21 cellular contexts compared by ENCODE assay signal in genomic region chr11:196786-197731, GRCh38. TPM values are rescaled to one million over a fixed set of nuclear protein-coding genes. Genes with fewer than 3 reads are reported as not detected.
DNase-seq lines count a peak whose midpoint lies in the region; ATAC-seq and TF ChIP-seq lines count a peak whose summit lies in the region.
"Had no signal": no experiment of that assay in that cellular context is flagged by ENCODE, and none has a peak within 500 bp of the region (broad histone marks: within the 10 kb centered on the region; RNA-seq: fewer than 3 reads in every experiment).

No MANE protein-coding gene starts in this region.

- H3K4ac ChIP-seq in IMR-90 (ENCODE audit: low read depth, low read length) = no peak overlapping the region

- H3K14ac ChIP-seq in IMR-90 (replicated peaks; ENCODE audit: low read depth, low read length) = no peak overlapping the region

- peaks cover 1% of the 10 kb centered on the region for H3K9me3 Mint-ChIP-seq in endodermal cell

- TF ChIP-seq POLR2A in IMR-90 (IDR thresholded peaks at IDR 0.05; ENCODE audit: low read depth, low read length) = no peak
- no peak for TF ChIP-seq POLR2A in ovary (IDR thresholded peaks at IDR 0.05)

- no peak overlapping the region for H4K8ac ChIP-seq in IMR-90 (ENCODE audit: low read depth in 2 of 2, low read length in 2 of 2)

- POLR2A ChIA-PET in IMR-90 (lab: Charles Lee; ENCODE audit: unreplicated experiment) = no interaction called here

- no peak; the same call in 1 of the 2 replicates for ATAC-seq in IMR-90 (ENCODE audit: low read depth)
- ATAC-seq in GM21423 (IDR thresholded peaks at IDR 0.05; ENCODE audit: unreplicated experiment) = no peak
- ATAC-seq: body of pancreas had no signal

- intact Hi-C loops in IMR-90 (cut with micrococcal nuclease) = no loop called here
- intact Hi-C loops in ovary (cut with DNase I) = no loop called here

- H3K9me3 ChIP-seq in IMR-90 (ENCODE audit: control insufficient read depth, insufficient read depth, low read length) (no peaks in the 10 kb centered on the region), endodermal cell (ENCODE audit: control insufficient read depth, low read length) (no peaks in the 10 kb centered on the region), ovary (no peaks in the 10 kb centered on the region)
- H3K9me3 ChIP-seq: A549, body of pancreas, upper lobe of left lung had no signal

- no TSS peak for BruUV-seq in IMR-90 (replicated peaks; lab: Mats Ljungman, UMichigan)

- no peak overlapping the region for H3K27ac ChIP-seq in IMR-90 (ENCODE audit: insufficient read depth, low read length)
- H3K27ac ChIP-seq in endodermal cell (ENCODE audit: low read depth, low read length) = no peak overlapping the region
- no peak overlapping the region for H3K27ac ChIP-seq in ovary
- H3K27ac ChIP-seq: A549, body of pancreas, upper lobe of left lung had no signal

- peaks cover 2% of the 10 kb centered on the region for H3K4me1 Mint-ChIP-seq in endodermal cell

- no peak overlapping the region for H2BK20ac ChIP-seq in IMR-90 (ENCODE audit: low read depth, low read length)

- no peak overlapping the region for H3K9ac ChIP-seq in IMR-90 (ENCODE audit: low read depth, low read length)
- H3K9ac ChIP-seq in endodermal cell (ENCODE audit: extremely low read depth, low read length, poor library complexity, severe bottlenecking) = no peak overlapping the region

- H2BK5ac ChIP-seq in IMR-90 (ENCODE audit: low read depth, low read length, poor library complexity, severe bottlenecking) = no peak overlapping the region

- peak overlapping the region; percentile 28 for H2AK9ac ChIP-seq in IMR-90 (replicated peaks; ENCODE audit: low read depth, low read length, poor library complexity)

- no peak overlapping the region for H3K23ac ChIP-seq in IMR-90 (ENCODE audit: low read depth, low read length)

- TF ChIP-seq CTCF in IMR-90 (conservative IDR thresholded peaks at IDR 0.05; ENCODE audit: low read depth, low read length) (no peak), endodermal cell (conservative IDR thresholded peaks at IDR 0.05) (no peak), ovary (IDR thresholded peaks at IDR 0.05) (no peak)

- no peak overlapping the region for H3K4me2 ChIP-seq in IMR-90 (ENCODE audit: low read depth, low read length)
- H3K4me2 ChIP-seq: A549 had no signal

- no peak overlapping the region for H4K5ac ChIP-seq in IMR-90 (ENCODE audit: low read depth, low read length)

- H4K20me1 ChIP-seq in IMR-90 (ENCODE audit: insufficient read depth, low read length) = peaks cover 12% of the 10 kb centered on the region

- H3K27ac Mint-ChIP-seq in endodermal cell = no peak overlapping the region

- DNase-seq in activated CD4-positive, alpha-beta T cell treated with anti-CD3 and anti-CD28 coated beads for 48 hours = peak; percentile 2
- no peak for DNase-seq in activated CD4-positive, alpha-beta T cell treated with anti-CD3 and anti-CD28 coated beads, Interleukin-2, amount 50 U/mL, for 48 hours
- DNase-seq in IMR-90 (no peak), endodermal cell (peak; percentile 35), ovary (peak in 3 of 5 donors; percentile 18 to 30 (median 28)), NCI-H1092 (lab: John Stamatoyannopoulos, UW) (no peak), HuH-7.5 (ENCODE audit: low spot score) (no peak)
- DNase-seq: H7, NCI-H2029, NCI-H510A treated with DMSO at 0.1 percent for 48 hours, nucleus accumbens had no signal

- in situ Hi-C loops in IMR-90 (cut with MboI; ENCODE audit: low sequenced_read_pairs) = no loop called here

- H2BK15ac ChIP-seq in IMR-90 (ENCODE audit: low read depth, low read length) = no peak overlapping the region

- H2AK5ac ChIP-seq in IMR-90 (ENCODE audit: low read depth, low read length) = no peak overlapping the region

- peaks cover 14% of the 10 kb centered on the region; the same call in 1 of the 2 replicates for H3K36me3 ChIP-seq in IMR-90 (ENCODE audit: control insufficient read depth, insufficient read depth, low read length)
- peaks cover 9% of the 10 kb centered on the region for H3K36me3 ChIP-seq in endodermal cell (ENCODE audit: control insufficient read depth, insufficient read depth, low read length)
- H3K36me3 ChIP-seq in ovary = no peaks in the 10 kb centered on the region

- H3K27me3 Mint-ChIP-seq in endodermal cell (ENCODE audit: insufficient read depth) = peaks cover 2% of the 10 kb centered on the region

- 85% methylated on average over 4 of the region's 23 CpGs; no CpG with 5 or more reads in 1 of the 2 experiments for WGBS in IMR-90 (ENCODE audit: extremely low coverage in 2 of 2, insufficient read length in 1 of 2), 2 experiments
- 93 to 96% methylated on average over 13 to 23 of the region's 23 CpGs for WGBS in endodermal cell (ENCODE audit: insufficient coverage in 1 of 2, insufficient read length in 1 of 2), 2 experiments
- WGBS in ovary, 3 donors = 73 to 85% (median 74%) methylated on average over 21 to 23 of the region's 23 CpGs

- TF ChIP-seq RAD21 in IMR-90 (IDR thresholded peaks at IDR 0.05; ENCODE audit: low read length) = no peak

- no peak overlapping the region for H2AFZ ChIP-seq in IMR-90 (replicated peaks; ENCODE audit: low read length, poor library complexity)

- no peaks in the 10 kb centered on the region for H3K27me3 ChIP-seq in IMR-90 (ENCODE audit: control insufficient read depth, insufficient read depth, low read length)
- no peaks in the 10 kb centered on the region for H3K27me3 ChIP-seq in endodermal cell (ENCODE audit: control insufficient read depth, insufficient read depth, low read length, poor library complexity, severe bottlenecking)
- H3K27me3 ChIP-seq in ovary = no peaks in the 10 kb centered on the region
- H3K27me3 ChIP-seq: body of pancreas, upper lobe of left lung had no signal

- H3K9me1 ChIP-seq in IMR-90 (ENCODE audit: insufficient read depth, low read length) = peaks cover 7% of the 10 kb centered on the region; the same call in 1 of the 2 replicates

- H3K4me1 ChIP-seq in IMR-90 (ENCODE audit: control insufficient read depth, insufficient read depth, low read length) (no peaks in the 10 kb centered on the region), endodermal cell (ENCODE audit: control insufficient read depth, insufficient read depth, low read length) (peaks cover 4% of the 10 kb centered on the region), ovary (ENCODE audit: insufficient read depth) (no peaks in the 10 kb centered on the region)
- H3K4me1 ChIP-seq: A549 had no signal

- H3K18ac ChIP-seq in IMR-90 (ENCODE audit: low read depth, low read length) = no peak overlapping the region

- H2BK120ac ChIP-seq in IMR-90 (ENCODE audit: low read depth, low read length) = no peak overlapping the region

- dilution Hi-C loops in IMR-90 (cut with HindIII; ENCODE audit: low sequenced_read_pairs, unreplicated experiment) = no loop called here

- no peak overlapping the region for H3K4me3 Mint-ChIP-seq in endodermal cell

- H3K79me1 ChIP-seq in IMR-90 (ENCODE audit: low read depth in 1 of 2, low read length in 2 of 2) = peaks cover 0 to 18% of the 10 kb centered on the region in 2 experiments; a peak in 2 of 4 replicates

- CTCF ChIA-PET in IMR-90 (lab: Yijun Ruan, JAX) = no interaction called here

- H3K4me3 ChIP-seq in IMR-90 (ENCODE audit: insufficient read depth, low read depth, low read length) (no peak overlapping the region), endodermal cell (ENCODE audit: low read length) (no peak overlapping the region), ovary (no peak overlapping the region)
- H3K4me3 ChIP-seq: A549, body of pancreas, upper lobe of left lung had no signal

- no peak overlapping the region for H3K56ac ChIP-seq in IMR-90 (ENCODE audit: extremely low read depth, insufficient read depth, low read length)

- H3K36me3 Mint-ChIP-seq in endodermal cell (ENCODE audit: low read depth) = peaks cover 10% of the 10 kb centered on the region

- no peak for TF ChIP-seq EP300 in ovary (IDR thresholded peaks at IDR 0.05)

- no peak overlapping the region for H4K91ac ChIP-seq in IMR-90 (ENCODE audit: insufficient read depth, low read depth, low read length)

RNA-seq across cellular contexts. Expression of gene SCGB1C1, which starts 4.2 kb away (rescaled TPM):
- total RNA-seq in IMR-90 (2012; rRNA removed) (not detected in 2 replicates), endodermal cell (not detected), ovary (not detected)
- polyA plus RNA-seq in IMR-90 (2012; rRNA removed) (not detected in 2 replicates), ovary (not detected)
- not detected in 2 replicates for polyA plus RNA-seq in IMR-90 (2012; cell fraction: cytosol; rRNA removed)
- polyA plus RNA-seq in IMR-90 (2012; cell fraction: nucleus; rRNA removed; ENCODE audit: low replicate concordance) = not detected in 2 replicates
- not detected for polyA plus RNA-seq in endodermal cell (2013, experiment 1 of 2)
- not detected for polyA plus RNA-seq in endodermal cell (2013, experiment 2 of 2)
- total RNA-seq: activated CD8-positive, alpha-beta memory T cell treated with anti-CD3 and anti-CD28 coated beads for 36 hours; body of pancreas; H7; HT1080; MCF 10A; mucosa of gallbladder; SK-MEL-5; skeletal muscle tissue; upper lobe of left lung had no signal
- polyA plus RNA-seq: A549 had no signal

RNA-seq across cellular contexts. Expression of gene BET1L, which starts 10.1 kb away (rescaled TPM):
- 10.0 and 10.8 TPM in 2 replicates for total RNA-seq in IMR-90 (2012; rRNA removed)
- 82.8 and 90.7 TPM in 2 replicates for polyA plus RNA-seq in IMR-90 (2012; rRNA removed)
- polyA plus RNA-seq in IMR-90 (2012; cell fraction: cytosol; rRNA removed) = 51.9 and 97.3 TPM in 2 replicates
- 132 and 169 TPM in 2 replicates for polyA plus RNA-seq in IMR-90 (2012; cell fraction: nucleus; rRNA removed; ENCODE audit: low replicate concordance)
- total RNA-seq in endodermal cell = 10 to 100 TPM; 47.4 to 63.7 TPM
- 26.3 TPM for polyA plus RNA-seq in endodermal cell (2013, experiment 1 of 2)
- polyA plus RNA-seq in endodermal cell (2013, experiment 2 of 2) = 25.1 TPM
- total RNA-seq in ovary = 10 to 100 TPM; 24.6 to 76.6 (median 65.5) TPM
- 10 to 100 TPM; 38.9 to 51.6 TPM for polyA plus RNA-seq in ovary

RNA-seq across cellular contexts. Expression of gene RIC8A, which starts 10.4 kb away (rescaled TPM):
- total RNA-seq in IMR-90 (2012; rRNA removed) = 114 and 129 TPM in 2 replicates
- 188 and 193 TPM in 2 replicates for polyA plus RNA-seq in IMR-90 (2012; rRNA removed)
- 137 and 142 TPM in 2 replicates for polyA plus RNA-seq in IMR-90 (2012; cell fraction: cytosol; rRNA removed)
- 324 and 546 TPM in 2 replicates for polyA plus RNA-seq in IMR-90 (2012; cell fraction: nucleus; rRNA removed; ENCODE audit: low replicate concordance)
- total RNA-seq in endodermal cell = 10 to 100 TPM; 77.1 to 92.6 TPM
- polyA plus RNA-seq in endodermal cell (2013, experiment 1 of 2) = 55.1 TPM
- polyA plus RNA-seq in endodermal cell (2013, experiment 2 of 2) = 56.8 TPM
- 100 to 1,000 TPM in 1 of 7 donors, 10 to 100 TPM in 6; 53.4 to 119 (median 87.4) TPM for total RNA-seq in ovary
- 10 to 100 TPM; 33.6 to 56.4 TPM for polyA plus RNA-seq in ovary

RNA-seq across cellular contexts. Expression of gene SIRT3, which starts 39.1 kb away (rescaled TPM):
- total RNA-seq in IMR-90 (2012; rRNA removed) = 4.4 and 5.4 TPM in 2 replicates
- polyA plus RNA-seq in IMR-90 (2012; rRNA removed) = 14.9 and 18.6 TPM in 2 replicates
- polyA plus RNA-seq in IMR-90 (2012; cell fraction: cytosol; rRNA removed) = 14.3 and 15.8 TPM in 2 replicates
- 73.8 and 141 TPM in 2 replicates for polyA plus RNA-seq in IMR-90 (2012; cell fraction: nucleus; rRNA removed; ENCODE audit: low replicate concordance)
- 10 to 100 TPM; 18.1 to 28.6 TPM for total RNA-seq in endodermal cell
- polyA plus RNA-seq in endodermal cell (2013, experiment 1 of 2) = 20.2 TPM
- 23.5 TPM for polyA plus RNA-seq in endodermal cell (2013, experiment 2 of 2)
- total RNA-seq in ovary = 10 to 100 TPM; 11.1 to 24.4 (median 22.7) TPM
- 10 to 100 TPM; 17.4 to 21.5 TPM for polyA plus RNA-seq in ovary

RNA-seq across cellular contexts. Expression of gene PSMD13, which starts 39.7 kb away (rescaled TPM):
- 217 and 232 TPM in 2 replicates for total RNA-seq in IMR-90 (2012; rRNA removed)
- polyA plus RNA-seq in IMR-90 (2012; rRNA removed) = 177 and 185 TPM in 2 replicates
- 137 and 178 TPM in 2 replicates for polyA plus RNA-seq in IMR-90 (2012; cell fraction: cytosol; rRNA removed)
- polyA plus RNA-seq in IMR-90 (2012; cell fraction: nucleus; rRNA removed; ENCODE audit: low replicate concordance) = 136 and 175 TPM in 2 replicates
- 100 to 1,000 TPM; 120 to 134 TPM for total RNA-seq in endodermal cell
- polyA plus RNA-seq in endodermal cell (2013, experiment 1 of 2) = 151 TPM
- polyA plus RNA-seq in endodermal cell (2013, experiment 2 of 2) = 145 TPM
- total RNA-seq in ovary = 10 to 100 TPM; 66.2 to 80.1 (median 75.8) TPM
- 10 to 100 TPM; 74.9 to 88.9 TPM for polyA plus RNA-seq in ovary

Comparison
In these comparisons a context has a peak if more than half of its experiments do, and no peak if none do; other contexts are left out.
1. DNase-seq: peak in activated CD4-positive, alpha-beta T cell treated with anti-CD3 and anti-CD28 coated beads for 48 hours (single experiment), endodermal cell (single experiment) and ovary (3 of 5); none in activated CD4-positive, alpha-beta T cell treated with anti-CD3 and anti-CD28 coated beads, Interleukin-2, amount 50 U/mL, for 48 hours (0 of 2), IMR-90 (single experiment), NCI-H1092 (single experiment) and HuH-7.5 (single experiment).